Comparison of ENCODE assay signal across 27 cellular contexts in genomic region chr1:167871331-167871730, GRCh38. TPM values are rescaled to one million over a fixed set of nuclear protein-coding genes. Genes with fewer than 3 reads are reported as not detected.
DNase-seq lines count a peak whose midpoint lies in the region; ATAC-seq, FAIRE-seq and TF ChIP-seq lines count a peak whose summit lies in the region.
"Had no signal": no experiment of that assay in that cellular context is flagged by ENCODE, and none has a peak within 500 bp of the region (broad histone marks: within the 10 kb centered on the region; RNA-seq: fewer than 3 reads in every experiment).

No MANE protein-coding gene starts in this region.

- no peaks in the 10 kb centered on the region for H3K36me3 Mint-ChIP-seq in astrocyte (ENCODE audit: low read depth, unreplicated experiment)
- H3K36me3 Mint-ChIP-seq: activated CD8-positive, alpha-beta memory T cell treated with anti-CD3 and anti-CD28 coated beads, Interleukin-2, amount 10 ng/mL, durations not matched to agents 7 days and 5 days; immature natural killer cell; naive thymus-derived CD4-positive, alpha-beta T cell had no signal

- no peaks in the 10 kb centered on the region for H3K27me3 ChIP-seq in cardiac muscle cell
- no peaks in the 10 kb centered on the region for H3K27me3 ChIP-seq in astrocyte (ENCODE audit: insufficient read depth, low read length)
- no peaks in the 10 kb centered on the region for H3K27me3 ChIP-seq in ovary
- no peaks in the 10 kb centered on the region for H3K27me3 ChIP-seq in BE2C
- H3K27me3 ChIP-seq: brain microvascular endothelial cell had no signal

- no peak for TF ChIP-seq POLR2A in ovary (IDR thresholded peaks at IDR 0.05)

- peak overlapping the region; percentile 93 for H3K27ac ChIP-seq in cardiac muscle cell
- H3K27ac ChIP-seq in astrocyte (ENCODE audit: low read depth, low read length): no peak overlapping the region
- H3K27ac ChIP-seq in ovary: no peak overlapping the region
- H3K27ac ChIP-seq: brain microvascular endothelial cell, left ventricle myocardium inferior had no signal

- no peak overlapping the region for H3K4me2 ChIP-seq in astrocyte (ENCODE audit: low read length)

- peaks cover 3% of the 10 kb centered on the region for H3K27me3 Mint-ChIP-seq in astrocyte (ENCODE audit: low read depth, unreplicated experiment)
- H3K27me3 Mint-ChIP-seq: activated B cell treated with CpG ODN at 0.5 μM for 24 hours; activated CD8-positive, alpha-beta memory T cell treated with anti-CD3 and anti-CD28 coated beads, Interleukin-2, amount 10 ng/mL, durations not matched to agents 7 days and 5 days; naive thymus-derived CD4-positive, alpha-beta T cell; stimulated activated naive CD8-positive, alpha-beta T cell treated with anti-CD3 and anti-CD28 coated beads, Interleukin-15, Interleukin-2, amounts not matched to agents 100 ng/mL and 50 ng/mL, for 24 hours had no signal

- peaks cover 29% of the 10 kb centered on the region for H3K4me1 ChIP-seq in cardiac muscle cell (ENCODE audit: low read depth)
- H3K4me1 ChIP-seq in astrocyte (ENCODE audit: insufficient read depth, low read length): peaks cover 5% of the 10 kb centered on the region
- no peaks in the 10 kb centered on the region for H3K4me1 ChIP-seq in ovary (ENCODE audit: insufficient read depth)
- H3K4me1 ChIP-seq in BE2C: no peaks in the 10 kb centered on the region
- H3K4me1 ChIP-seq: left ventricle myocardium inferior had no signal

- TF ChIP-seq CTCF in cardiac muscle cell (IDR thresholded peaks at IDR 0.05; ENCODE audit: low read depth, low read length): no peak
- no peak for TF ChIP-seq CTCF in astrocyte (IDR thresholded peaks at IDR 0.05; ENCODE audit: insufficient read depth, low read depth, low read length)
- TF ChIP-seq CTCF in fibroblast of villous mesenchyme (IDR thresholded peaks at IDR 0.05; ENCODE audit: insufficient read depth, low read depth, low read length): no peak
- no peak for TF ChIP-seq CTCF in ovary (IDR thresholded peaks at IDR 0.05)
- TF ChIP-seq CTCF in BE2C (IDR thresholded peaks at IDR 0.05; ENCODE audit: low read depth, low read length): no peak

- intact Hi-C loops in left cardiac atrium (cut with DNase I) (no loop called here), ovary (cut with DNase I) (no loop called here)

- H3K9ac ChIP-seq in astrocyte (ENCODE audit: low read length): no peak overlapping the region

- H3K9me3 ChIP-seq in cardiac muscle cell (ENCODE audit: low read depth): no peaks in the 10 kb centered on the region
- no peaks in the 10 kb centered on the region for H3K9me3 ChIP-seq in astrocyte (ENCODE audit: insufficient read depth, low read depth, low read length)
- H3K9me3 ChIP-seq in ovary: no peaks in the 10 kb centered on the region
- H3K9me3 ChIP-seq in BE2C: no peaks in the 10 kb centered on the region
- H3K9me3 ChIP-seq: HAP-1, left ventricle myocardium inferior had no signal

- no peak overlapping the region for H3K4me3 Mint-ChIP-seq in astrocyte (ENCODE audit: unreplicated experiment)
- H3K4me3 Mint-ChIP-seq: activated B cell treated with CpG ODN at 0.5 μM for 24 hours; activated CD8-positive, alpha-beta memory T cell treated with anti-CD3 and anti-CD28 coated beads, Interleukin-2, amount 10 ng/mL, durations not matched to agents 7 days and 5 days; activated T-cell treated with anti-CD3 and anti-CD28 coated beads, Interleukin-2, amount 50 U/mL, for 72 hours; immature natural killer cell; naive thymus-derived CD4-positive, alpha-beta T cell; stimulated activated naive CD8-positive, alpha-beta T cell treated with anti-CD3 and anti-CD28 coated beads, Interleukin-15, Interleukin-2, amounts not matched to agents 100 ng/mL and 50 ng/mL, for 24 hours had no signal

- no peak overlapping the region for H3K27ac Mint-ChIP-seq in astrocyte (ENCODE audit: unreplicated experiment)
- H3K27ac Mint-ChIP-seq: activated B cell treated with CpG ODN at 0.5 μM for 24 hours; activated CD8-positive, alpha-beta memory T cell treated with anti-CD3 and anti-CD28 coated beads, Interleukin-2, amount 10 ng/mL, durations not matched to agents 7 days and 5 days; activated T-cell treated with anti-CD3 and anti-CD28 coated beads, Interleukin-2, amount 50 U/mL, for 72 hours; immature natural killer cell; naive thymus-derived CD4-positive, alpha-beta T cell; stimulated activated naive CD8-positive, alpha-beta T cell treated with anti-CD3 and anti-CD28 coated beads, Interleukin-15, Interleukin-2, amounts not matched to agents 100 ng/mL and 50 ng/mL, for 24 hours had no signal

- H4K20me1 ChIP-seq in astrocyte (ENCODE audit: insufficient read depth, low read length): no peaks in the 10 kb centered on the region

- H3K4me3 ChIP-seq in cardiac muscle cell (no peak overlapping the region), astrocyte (ENCODE audit: insufficient read depth, low read depth, low read length) (no peak overlapping the region), fibroblast of villous mesenchyme (ENCODE audit: low read depth, low read length) (no peak overlapping the region), ovary (no peak overlapping the region), BE2C (ENCODE audit: low read depth, low read length) (no peak overlapping the region)
- H3K4me3 ChIP-seq: HAP-1, left ventricle myocardium inferior had no signal

- H3K4me1 Mint-ChIP-seq in astrocyte (ENCODE audit: low read depth, unreplicated experiment): peaks cover 2% of the 10 kb centered on the region
- H3K4me1 Mint-ChIP-seq: activated B cell treated with CpG ODN at 0.5 μM for 24 hours; activated CD8-positive, alpha-beta memory T cell treated with anti-CD3 and anti-CD28 coated beads, Interleukin-2, amount 10 ng/mL, durations not matched to agents 7 days and 5 days; immature natural killer cell; naive thymus-derived CD4-positive, alpha-beta T cell had no signal

- DNase-seq in cardiac muscle cell (ENCODE audit: low read depth in 1 of 2, low spot score in 1 of 2): no peak
- no peak for DNase-seq in left cardiac atrium
- DNase-seq in astrocyte (ENCODE audit: low read depth): peak; percentile 12
- DNase-seq in fibroblast of villous mesenchyme (ENCODE audit: low read depth): peak; percentile 28
- DNase-seq in left lobe of liver (ENCODE audit: low spot score): no peak
- DNase-seq in ovary: no peak
- no peak for DNase-seq in NCI-H1048 (lab: John Stamatoyannopoulos, UW)
- no peak for DNase-seq in BE2C
- DNase-seq: 8988T; activated B cell treated with CpG ODN at 0.5 μM for 24 hours; activated CD8-positive, alpha-beta memory T cell treated with anti-CD3 and anti-CD28 coated beads, Interleukin-2, amount 10 ng/mL, durations not matched to agents 7 days and 5 days; activated naive CD4-positive, alpha-beta T cell; activated T-cell treated with anti-CD3 and anti-CD28 coated beads, Interleukin-2, amount 50 U/mL, for 72 hours; AML-193; brain microvascular endothelial cell; effector CD4-positive, alpha-beta T cell; GDM1; hypothalamus; immature natural killer cell; Karpas-422; left ventricle myocardium inferior; naive thymus-derived CD4-positive, alpha-beta T cell had no signal

- H2AFZ ChIP-seq in astrocyte (ENCODE audit: low read depth, low read length): no peak overlapping the region

- H3K79me2 ChIP-seq in astrocyte (ENCODE audit: insufficient read depth, low read length): no peaks in the 10 kb centered on the region

- H3K36me3 ChIP-seq in cardiac muscle cell: no peaks in the 10 kb centered on the region
- no peaks in the 10 kb centered on the region for H3K36me3 ChIP-seq in astrocyte (ENCODE audit: insufficient read depth, low read length)
- H3K36me3 ChIP-seq in ovary: no peaks in the 10 kb centered on the region
- no peaks in the 10 kb centered on the region for H3K36me3 ChIP-seq in BE2C
- H3K36me3 ChIP-seq: brain microvascular endothelial cell, HAP-1, left ventricle myocardium inferior had no signal

- TF ChIP-seq EP300 in ovary (IDR thresholded peaks at IDR 0.05): no peak

- no peak for FAIRE-seq in astrocyte (lab: Jason Lieb, UNC)
- FAIRE-seq: GM18507 had no signal

- ATAC-seq in left cardiac atrium (no peak), left lobe of liver (no peak)
- ATAC-seq: activated CD8-positive, alpha-beta memory T cell treated with anti-CD3 and anti-CD28 coated beads, Interleukin-2, amount 10 ng/mL, durations not matched to agents 7 days and 5 days; activated T-cell treated with anti-CD3 and anti-CD28 coated beads, Interleukin-2, amount 50 U/mL, for 72 hours; naive thymus-derived CD4-positive, alpha-beta T cell had no signal

- H3K9me3 Mint-ChIP-seq in astrocyte (ENCODE audit: unreplicated experiment): no peaks in the 10 kb centered on the region
- H3K9me3 Mint-ChIP-seq: activated B cell treated with CpG ODN at 0.5 μM for 24 hours; activated T-cell treated with anti-CD3 and anti-CD28 coated beads, Interleukin-2, amount 50 U/mL, for 72 hours; immature natural killer cell; naive thymus-derived CD4-positive, alpha-beta T cell; stimulated activated naive CD8-positive, alpha-beta T cell treated with anti-CD3 and anti-CD28 coated beads, Interleukin-15, Interleukin-2, amounts not matched to agents 100 ng/mL and 50 ng/mL, for 24 hours had no signal

RNA-seq across cellular contexts. Expression of gene ADCY10, which starts 42.6 kb away (rescaled TPM):
- 0.28 and 0.69 TPM in 2 replicates for total RNA-seq in cardiac muscle cell
- 0.44 and 0.82 TPM in 2 replicates for polyA plus RNA-seq in cardiac muscle cell
- under 1 TPM; 0.06 to 0.21 TPM for total RNA-seq in left cardiac atrium
- total RNA-seq in astrocyte: 0.07 and 0.27 TPM in 2 replicates
- total RNA-seq in fibroblast of villous mesenchyme: under 0.01 TPM in 1 of 2 replicates, not detected in the other
- 5.5 TPM for total RNA-seq in left lobe of liver
- total RNA-seq in ovary: under 1 TPM in 4 of 7 donors, not detected in 3; 0.05 to 0.23 (median 0.11) TPM
- polyA plus RNA-seq in ovary: under 1 TPM; 0.05 to 0.07 TPM
- 0.48 TPM for polyA plus RNA-seq in BE2C (2012; ENCODE audit: insufficient read depth, insufficient read length, low read depth)
- total RNA-seq: epithelial cell of proximal tubule, pulmonary artery endothelial cell had no signal
- polyA plus RNA-seq: immature natural killer cell had no signal

Comparison
In these comparisons a context has a peak if more than half of its experiments do, and no peak if none do; other contexts are left out.
1. DNase-seq: peak in astrocyte (single experiment) and fibroblast of villous mesenchyme (single experiment); none in cardiac muscle cell (0 of 2), left cardiac atrium (single experiment), left lobe of liver (single experiment), ovary (0 of 5), NCI-H1048 (single experiment) and BE2C (single experiment).